In genomic region chr9:105282870-105283621, GRCh38 we compare ENCODE assay signal across 27 cellular contexts.
"Had no signal": no experiment of that assay in that cellular context is flagged by ENCODE, and none has a peak within 500 bp of the region (broad histone marks: within the 10 kb centered on the region; RNA-seq: fewer than 3 reads in every experiment).

No MANE protein-coding gene starts in this region.

- H3K4me3 ChIP-seq: body of pancreas, cardiac muscle cell, hepatocyte, ovary, prostate gland, vagina had no signal

- H3K4me3 Mint-ChIP-seq: activated CD8-positive, alpha-beta T cell treated with anti-CD3 and anti-CD28 coated beads, Interleukin-2, amount 10 ng/mL, durations not matched to agents 7 days and 5 days; activated naive CD8-positive, alpha-beta T cell treated with anti-CD3 and anti-CD28 coated beads, Interleukin-2, amount 50 U/mL, for 24 hours; activated T-helper 1 cell treated with anti-CD3 and anti-CD28 coated beads, Interleukin-12 subunit alpha, Interleukin-12 subunit beta, Interleukin-2, Interleukin-4 antibody, amounts not matched to agents 30 ng/mL and 10 ng/mL and 1 ng/mL, durations not matched to agents 14 hours and 24 hours and 36 hours; immature natural killer cell; nephron had no signal

- H3K36me3 Mint-ChIP-seq: immature natural killer cell had no signal

- H3K9me3 ChIP-seq: body of pancreas, neutrophil, ovary, prostate gland, vagina had no signal

- H3K27ac Mint-ChIP-seq: activated CD8-positive, alpha-beta T cell treated with anti-CD3 and anti-CD28 coated beads, Interleukin-2, amount 10 ng/mL, durations not matched to agents 7 days and 5 days; activated naive CD8-positive, alpha-beta T cell treated with anti-CD3 and anti-CD28 coated beads, Interleukin-2, amount 50 U/mL, for 24 hours; activated T-helper 1 cell treated with anti-CD3 and anti-CD28 coated beads, Interleukin-12 subunit alpha, Interleukin-12 subunit beta, Interleukin-2, Interleukin-4 antibody, amounts not matched to agents 30 ng/mL and 10 ng/mL and 1 ng/mL, durations not matched to agents 14 hours and 24 hours and 36 hours; immature natural killer cell; nephron had no signal

- DNase-seq: activated CD4-positive, alpha-beta T cell treated with anti-CD3 and anti-CD28 coated beads, Interleukin-2, amount 50 U/mL, for 1 hour; activated CD8-positive, alpha-beta T cell treated with anti-CD3 and anti-CD28 coated beads, Interleukin-2, amount 10 ng/mL, durations not matched to agents 7 days and 5 days; activated gamma-delta T cell; activated naive CD4-positive, alpha-beta T cell treated with anti-CD3 and anti-CD28 coated beads, Interleukin-2, amount 50 U/mL, for 16 hours; activated naive CD8-positive, alpha-beta T cell treated with anti-CD3 and anti-CD28 coated beads, Interleukin-2, amount 50 U/mL, for 24 hours; body of pancreas; effector CD8-positive, alpha-beta T cell; erythroblast; foreskin melanocyte; glutamatergic neuron; immature natural killer cell; kidney glomerular epithelial cell; left ventricle myocardium superior; midbrain; ovary; stimulated activated CD4-positive, alpha-beta T cell treated with anti-CD3 and anti-CD28 coated beads, Interleukin-4, amount 100 ng/mL, for 24 hours; stimulated activated naive CD8-positive, alpha-beta T cell treated with anti-CD3 and anti-CD28 coated beads, Interleukin-15, Interleukin-2, amounts not matched to agents 100 U/mL and 50 U/mL, for 24 hours; T-helper 1 cell; T-helper 9 cell; trophoblast cell had no signal

- H3K27me3 Mint-ChIP-seq: activated naive CD8-positive, alpha-beta T cell treated with anti-CD3 and anti-CD28 coated beads, Interleukin-2, amount 50 U/mL, for 24 hours had no signal

- H3K27me3 ChIP-seq: body of pancreas, cardiac muscle cell, hepatocyte, neutrophil, ovary, vagina had no signal

- H3K9me3 Mint-ChIP-seq: activated naive CD8-positive, alpha-beta T cell treated with anti-CD3 and anti-CD28 coated beads, Interleukin-2, amount 50 U/mL, for 24 hours; activated T-helper 1 cell treated with anti-CD3 and anti-CD28 coated beads, Interleukin-12 subunit alpha, Interleukin-12 subunit beta, Interleukin-2, Interleukin-4 antibody, amounts not matched to agents 30 ng/mL and 10 ng/mL and 1 ng/mL, durations not matched to agents 14 hours and 24 hours and 36 hours; immature natural killer cell; nephron had no signal

- H3K4me1 Mint-ChIP-seq: activated naive CD8-positive, alpha-beta T cell treated with anti-CD3 and anti-CD28 coated beads, Interleukin-2, amount 50 U/mL, for 24 hours; nephron had no signal

- H3K27ac ChIP-seq: body of pancreas, cardiac muscle cell, neutrophil, ovary, prostate gland, vagina had no signal

- H3K4me1 ChIP-seq: prostate gland had no signal

- H3K36me3 ChIP-seq: cardiac muscle cell, neutrophil, ovary, prostate gland, vagina had no signal
